25 cellular contexts compared by ENCODE assay signal in the genomic region with DNA sequence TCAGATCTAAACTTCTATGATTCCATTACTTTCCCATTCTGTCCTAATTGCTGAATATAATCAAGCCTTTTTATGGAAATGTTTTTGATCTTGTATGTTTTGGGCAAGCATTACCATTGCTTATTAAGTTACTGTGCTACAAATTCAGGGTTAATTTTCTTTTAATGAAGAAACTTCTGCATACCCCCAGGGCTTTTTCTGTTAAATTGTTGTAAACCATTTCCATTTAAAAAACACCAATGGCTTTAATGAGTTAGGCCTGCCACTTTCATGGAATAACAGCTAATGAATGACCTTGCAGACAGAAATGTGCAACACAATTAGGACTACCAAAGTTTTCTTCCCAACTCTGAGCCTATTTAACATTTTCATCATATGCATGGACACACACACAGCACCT.
"Had no signal": no experiment of that assay in that cellular context is flagged by ENCODE, and none has a peak within 500 bp of the region (broad histone marks: within the 10 kb centered on the region; RNA-seq: fewer than 3 reads in every experiment).

No MANE protein-coding gene starts in this region.

- H3K27ac ChIP-seq: colonic mucosa, coronary artery, dorsolateral prefrontal cortex, epithelial cell of prostate, esophagus muscularis mucosa, esophagus squamous epithelium, foreskin keratinocyte, gastrocnemius medialis, gastroesophageal sphincter, heart left ventricle, heart right ventricle had no signal

- H3K27me3 Mint-ChIP-seq: dendritic cell treated with granulocyte-macrophage colony-stimulating factor and Interleukin-4, amounts not matched to agents 40 ng/mL and 50 ng/mL, for 4 days; effector memory CD8-positive, alpha-beta T cell had no signal

- ATAC-seq: effector memory CD8-positive, alpha-beta T cell; esophagus mucosa; foreskin keratinocyte; gastrocnemius medialis; gastroesophageal sphincter; heart left ventricle; heart right ventricle had no signal

- DNase-seq: colonic mucosa; cortex of kidney; dermis blood vessel endothelial cell; dorsolateral prefrontal cortex; effector CD4-positive, alpha-beta T cell; effector CD8-positive, alpha-beta T cell; effector memory CD4-positive, alpha-beta T cell; effector memory CD8-positive, alpha-beta T cell; endodermal cell; erythroblast; esophagus squamous epithelium; foreskin fibroblast; foreskin keratinocyte; foreskin melanocyte; gastrocnemius medialis; glutamatergic neuron; head of caudate nucleus; heart left ventricle; heart right ventricle had no signal

- H3K4me1 ChIP-seq: colonic mucosa, foreskin keratinocyte, gastrocnemius medialis, heart left ventricle, heart right ventricle had no signal

- H3K27ac Mint-ChIP-seq: dendritic cell treated with granulocyte-macrophage colony-stimulating factor and Interleukin-4, amounts not matched to agents 40 ng/mL and 50 ng/mL, for 4 days; effector memory CD8-positive, alpha-beta T cell; endodermal cell had no signal

- H3K4me3 Mint-ChIP-seq: dendritic cell treated with granulocyte-macrophage colony-stimulating factor and Interleukin-4, amounts not matched to agents 40 ng/mL and 50 ng/mL, for 4 days; effector memory CD8-positive, alpha-beta T cell; endodermal cell had no signal

- H3K9me3 Mint-ChIP-seq: dendritic cell treated with granulocyte-macrophage colony-stimulating factor and Interleukin-4, amounts not matched to agents 40 ng/mL and 50 ng/mL, for 4 days; effector memory CD8-positive, alpha-beta T cell had no signal

- H3K9me3 ChIP-seq: colonic mucosa, esophagus muscularis mucosa, esophagus squamous epithelium, gastrocnemius medialis had no signal

- H3K4me3 ChIP-seq: colonic mucosa, coronary artery, dorsolateral prefrontal cortex, esophagus muscularis mucosa, esophagus squamous epithelium, gastrocnemius medialis, gastroesophageal sphincter, heart left ventricle, heart right ventricle had no signal

- H3K36me3 ChIP-seq: colonic mucosa, esophagus muscularis mucosa, esophagus squamous epithelium, gastrocnemius medialis, gastroesophageal sphincter, heart left ventricle, heart right ventricle had no signal

- H3K27me3 ChIP-seq: colonic mucosa, dorsolateral prefrontal cortex, esophagus muscularis mucosa, esophagus squamous epithelium, foreskin keratinocyte, gastrocnemius medialis, gastroesophageal sphincter, heart left ventricle, heart right ventricle had no signal
